10 cellular contexts compared by ENCODE assay signal in the genomic region with DNA sequence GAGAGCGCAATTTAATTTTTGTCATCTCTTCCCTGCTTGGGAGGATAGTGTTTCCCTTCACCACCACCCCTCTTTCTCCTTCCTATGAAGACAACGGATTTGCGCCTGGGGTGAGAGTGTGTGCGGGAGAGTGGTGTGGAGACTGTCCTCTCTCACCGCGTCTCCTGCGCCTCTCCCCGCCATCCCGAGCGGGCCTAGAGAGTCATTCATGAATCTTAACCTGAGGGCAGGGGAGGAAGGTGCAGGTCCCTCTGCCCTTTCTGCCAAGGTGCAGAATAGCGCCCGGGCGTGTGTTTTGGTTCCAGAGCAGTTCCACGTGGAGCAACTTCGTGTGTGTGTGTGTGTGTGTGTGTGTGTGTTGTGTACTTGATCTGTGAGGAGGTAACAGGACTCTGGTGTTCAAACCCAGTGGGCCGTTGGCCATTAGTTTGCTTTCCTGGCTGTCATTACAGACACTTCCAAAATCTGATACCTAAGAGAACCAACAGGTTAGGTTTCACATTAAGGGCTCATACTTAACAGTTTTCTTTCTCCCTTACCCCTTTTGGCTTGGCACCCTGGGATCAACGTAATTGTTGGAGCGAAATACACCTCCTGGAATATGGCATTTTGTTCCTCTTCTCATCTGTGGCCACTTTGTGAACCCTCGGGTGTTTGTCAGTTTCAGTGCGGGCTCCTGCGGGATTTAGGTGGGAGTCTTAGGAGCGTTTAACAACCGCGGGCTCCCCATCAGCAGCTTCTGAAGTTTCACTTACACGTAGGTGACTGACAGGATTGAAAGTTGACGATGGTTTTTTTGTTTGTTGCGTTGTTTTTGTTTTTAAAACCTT. TPM values are rescaled to one million over a fixed set of nuclear protein-coding genes. Genes with fewer than 3 reads are reported as not detected.
DNase-seq lines count a peak whose midpoint lies in the region; ATAC-seq and TF ChIP-seq lines count a peak whose summit lies in the region.
"Had no signal": no experiment of that assay in that cellular context is flagged by ENCODE, and none has a peak within 500 bp of the region (broad histone marks: within the 10 kb centered on the region; RNA-seq: fewer than 3 reads in every experiment).

No MANE protein-coding gene starts in this region.

- H3K9me3 Mint-ChIP-seq in chondrocyte (ENCODE audit: low read depth) = no peaks in the 10 kb centered on the region

- no peaks in the 10 kb centered on the region for H3K79me2 ChIP-seq in mammary epithelial cell (ENCODE audit: insufficient read depth, low read length)

- CTCF ChIA-PET in mammary epithelial cell (lab: Charles Lee; ENCODE audit: low non-redundant PET) = no interaction called here

- no peak overlapping the region for H2AK5ac ChIP-seq in mesenchymal stem cell (ENCODE audit: low read length, severe bottlenecking)

- dilution Hi-C loops in mammary epithelial cell (cut with HindIII; ENCODE audit: low sequenced_read_pairs) = no loop called here

- no peak overlapping the region for H3K23ac ChIP-seq in mesenchymal stem cell (ENCODE audit: low read length in 2 of 2)

- no peak overlapping the region for H2BK120ac ChIP-seq in mesenchymal stem cell (ENCODE audit: low read depth, low read length)

- H3K27me3 ChIP-seq in breast epithelium (peaks cover 0 to 67% of the 10 kb centered on the region in 2 donors), mammary epithelial cell (ENCODE audit: insufficient read depth, low read length) (peaks cover 29% of the 10 kb centered on the region), mesenchymal stem cell (ENCODE audit: control insufficient read depth in 1 of 2, insufficient read depth in 1 of 2, low read length in 2 of 2) (peaks cover 38 to 58% of the 10 kb centered on the region in 2 experiments), aorta (ENCODE audit: control insufficient read depth in 1 of 2, insufficient read depth in 2 of 2, low read length in 1 of 2) (no peaks in the 10 kb centered on the region), gastroesophageal sphincter (peaks cover 65% of the 10 kb centered on the region)

- no peaks in the 10 kb centered on the region for H3K9me3 ChIP-seq in breast epithelium
- H3K9me3 ChIP-seq in mammary epithelial cell (replicated peaks; ENCODE audit: insufficient read depth, low read length) = no peaks in the 10 kb centered on the region
- no peaks in the 10 kb centered on the region for H3K9me3 ChIP-seq in mesenchymal stem cell (ENCODE audit: control insufficient read depth, low read length)
- H3K9me3 ChIP-seq in aorta (ENCODE audit: control insufficient read depth, low read length) = peaks cover 2% of the 10 kb centered on the region
- no peaks in the 10 kb centered on the region for H3K9me3 ChIP-seq in gastroesophageal sphincter

- peaks cover 30% of the 10 kb centered on the region for H3K27me3 Mint-ChIP-seq in chondrocyte (ENCODE audit: low read depth)

- no peak overlapping the region for H2AFZ ChIP-seq in mammary epithelial cell (ENCODE audit: low read depth, low read length)
- no peak overlapping the region for H2AFZ ChIP-seq in mesenchymal stem cell (ENCODE audit: low read depth, low read length)

- H2BK12ac ChIP-seq in mesenchymal stem cell (ENCODE audit: low read length in 2 of 2) = no peak overlapping the region

- ATAC-seq in aorta (ENCODE audit: low FRiP score) (peak; percentile 56), GM18505 (IDR thresholded peaks at IDR 0.05; ENCODE audit: unreplicated experiment) (no peak), gastroesophageal sphincter (no peak)
- ATAC-seq: HCT116 had no signal

- H3K4me2 ChIP-seq in mammary epithelial cell (ENCODE audit: insufficient read depth, low read depth, low read length) (no peak overlapping the region), mesenchymal stem cell (ENCODE audit: low read length, poor library complexity, severe bottlenecking) (peak overlapping the region; percentile 100)

- H3K4me1 ChIP-seq in breast epithelium (peaks cover 0 to 3% of the 10 kb centered on the region in 2 donors), mammary epithelial cell (ENCODE audit: insufficient read depth, low read length) (no peaks in the 10 kb centered on the region), mesenchymal stem cell (ENCODE audit: control insufficient read depth, insufficient read depth, low read depth, low read length) (peaks cover 26% of the 10 kb centered on the region), aorta (ENCODE audit: control insufficient read depth in 1 of 2, insufficient read depth in 2 of 2, low read length in 2 of 2) (no peaks in the 10 kb centered on the region), gastroesophageal sphincter (peaks cover 0 to 31% (median 18%) of the 10 kb centered on the region in 3 donors)

- H3K4me3 Mint-ChIP-seq in chondrocyte (ENCODE audit: unreplicated experiment) = peak overlapping the region; percentile 85
- H3K4me3 Mint-ChIP-seq: CD4-positive, CD25-positive, alpha-beta regulatory T cell had no signal

- BruUV-seq in mammary epithelial cell (replicated peaks; lab: Mats Ljungman, UMichigan) = no TSS peak

- H4K91ac ChIP-seq in mesenchymal stem cell (ENCODE audit: low read length) = no peak overlapping the region

- H3K27ac ChIP-seq in breast epithelium (no peak overlapping the region), mammary epithelial cell (ENCODE audit: insufficient read depth, low read depth, low read length) (no peak overlapping the region), mesenchymal stem cell (ENCODE audit: low read length, poor library complexity, severe bottlenecking) (no peak overlapping the region), aorta (ENCODE audit: low read depth in 1 of 2, low read length in 2 of 2) (no peak overlapping the region), gastroesophageal sphincter (peak overlapping the region in 2 of 4 donors; percentile 54 to 81)

- intact Hi-C loops in breast epithelium (cut with DNase I; ENCODE audit: low total_unique reads) = no loop called here
- intact Hi-C loops in mammary epithelial cell (cut with micrococcal nuclease) = no loop called here
- intact Hi-C loops in aorta (cut with DNase I) = no loop called here

- no peaks in the 10 kb centered on the region for H3K36me3 Mint-ChIP-seq in chondrocyte (ENCODE audit: low read depth)
- H3K36me3 Mint-ChIP-seq: CD4-positive, CD25-positive, alpha-beta regulatory T cell had no signal

- no peak overlapping the region for H3K9ac ChIP-seq in mammary epithelial cell (ENCODE audit: insufficient read depth, low read length)
- peak overlapping the region; percentile 63 for H3K9ac ChIP-seq in mesenchymal stem cell (ENCODE audit: low read length)

- H2BK15ac ChIP-seq in mesenchymal stem cell (ENCODE audit: low read depth, poor library complexity, severe bottlenecking) = peak overlapping the region; percentile 40

- no peak for TF ChIP-seq EP300 in gastroesophageal sphincter (IDR thresholded peaks at IDR 0.05)

- no peak overlapping the region for H3K4ac ChIP-seq in mesenchymal stem cell (ENCODE audit: low read depth in 1 of 2, low read length in 2 of 2)

- peak overlapping the region; percentile 90 for H3K27ac Mint-ChIP-seq in chondrocyte (ENCODE audit: unreplicated experiment)
- H3K27ac Mint-ChIP-seq: CD4-positive, CD25-positive, alpha-beta regulatory T cell had no signal

- in situ Hi-C loops in mammary epithelial cell (cut with MboI; ENCODE audit: low sequenced_read_pairs in 2 of 2) = no loop called here

- 10% methylated on average over 21 of the region's 27 CpGs for WGBS in mammary epithelial cell (ENCODE audit: low coverage, missing lambda C conversion rate)
- 3% methylated on average over 26 of the region's 27 CpGs for WGBS in mesenchymal stem cell
- 14 to 17% methylated on average over 27 of the region's 27 CpGs for WGBS in aorta, 2 donors
- 11 to 12% methylated on average over 10 to 17 of the region's 27 CpGs for WGBS in gastroesophageal sphincter (ENCODE audit: low coverage in 1 of 2), 2 donors

- H3K79me1 ChIP-seq in mesenchymal stem cell (replicated peaks; ENCODE audit: low read length, poor library complexity, severe bottlenecking) = no peaks in the 10 kb centered on the region

- TF ChIP-seq POLR2A in breast epithelium (IDR thresholded peaks at IDR 0.05) = no peak
- TF ChIP-seq POLR2A in GM18505 (IDR thresholded peaks at IDR 0.05; ENCODE audit: borderline replicate concordance, extremely low read depth, insufficient read depth, insufficient read length) = no peak
- no peak for TF ChIP-seq POLR2A in gastroesophageal sphincter (IDR thresholded peaks at IDR 0.05)

- H3K36me3 ChIP-seq in breast epithelium (no peaks in the 10 kb centered on the region), mammary epithelial cell (ENCODE audit: insufficient read depth, low read length) (no peaks in the 10 kb centered on the region), mesenchymal stem cell (ENCODE audit: control insufficient read depth in 1 of 2, insufficient read depth in 2 of 2, low read depth in 1 of 2, low read length in 2 of 2) (no peaks in the 10 kb centered on the region), aorta (ENCODE audit: control insufficient read depth in 1 of 2, insufficient read depth in 2 of 2, low read length in 1 of 2) (no peaks in the 10 kb centered on the region), gastroesophageal sphincter (no peaks in the 10 kb centered on the region)

- no peak for DNase-seq in breast epithelium (ENCODE audit: low spot score in 2 of 2)
- no peak for DNase-seq in mammary epithelial cell
- DNase-seq in chondrocyte (ENCODE audit: low spot score) = no peak
- DNase-seq in mesenchymal stem cell = peak; percentile 33
- DNase-seq in aorta = no peak
- DNase-seq in activated T-cell treated with anti-CD3 and anti-CD28 coated beads for 4 hours = no peak
- DNase-seq: CD4-positive, CD25-positive, alpha-beta regulatory T cell had no signal

- no peak overlapping the region for H3K18ac ChIP-seq in mesenchymal stem cell (ENCODE audit: low read depth in 1 of 2, low read length in 2 of 2)

- H2BK5ac ChIP-seq in mesenchymal stem cell (ENCODE audit: low read depth, low read length, poor library complexity, severe bottlenecking) = no peak overlapping the region

- H3K4me3 ChIP-seq in breast epithelium (peak overlapping the region; percentile 39 to 66 (median 45)), mammary epithelial cell (replicated peaks in 1 of 3; ENCODE audit: insufficient read depth in 1 of 3, low read depth in 2 of 3, low read length in 3 of 3) (no peak overlapping the region), mesenchymal stem cell (ENCODE audit: insufficient read depth in 1 of 2, low read depth in 1 of 2, low read length in 2 of 2) (peak overlapping the region in 1 of 2 experiments; percentile 77), aorta (ENCODE audit: low read length in 2 of 2) (peak overlapping the region; percentile 2 to 27), gastroesophageal sphincter (peak overlapping the region in 1 of 2 donors; percentile 59)

- no peaks in the 10 kb centered on the region for H4K20me1 ChIP-seq in mammary epithelial cell (ENCODE audit: insufficient read depth, low read length)

- H3K4me1 Mint-ChIP-seq in chondrocyte (ENCODE audit: low read depth) = peaks cover 25% of the 10 kb centered on the region

- no peak overlapping the region for H3K14ac ChIP-seq in mesenchymal stem cell (ENCODE audit: low read length in 2 of 2)

- TF ChIP-seq CTCF in breast epithelium (IDR thresholded peaks at IDR 0.05) (no peak), mammary epithelial cell (conservative IDR thresholded peaks at IDR 0.05 in 1 of 2, IDR thresholded peaks at IDR 0.05 in 1 of 2; ENCODE audit: extremely low read depth in 1 of 2, insufficient read depth in 1 of 2, low read depth in 1 of 2, low read length in 2 of 2) (no peak), chondrocyte (IDR thresholded peaks at IDR 0.05) (no peak), gastroesophageal sphincter (IDR thresholded peaks at IDR 0.05) (no peak)

- no peak overlapping the region for H4K8ac ChIP-seq in mesenchymal stem cell (ENCODE audit: low read length)

RNA-seq across cellular contexts. Expression of a gene that starts 1.8 kb away (rescaled TPM):
- total RNA-seq in breast epithelium = 1 to 10 TPM in 1 of 3 donors, under 1 TPM in 2; 0.33 to 4.2 (median 0.44) TPM
- not detected for total RNA-seq in mammary epithelial cell
- not detected for polyA plus RNA-seq in mammary epithelial cell
- not detected for polyA minus RNA-seq in mammary epithelial cell
- 1.7 to 8.6 TPM (median 7.9 TPM) in 3 replicates for total RNA-seq in chondrocyte
- 1.7 TPM for polyA plus RNA-seq in mesenchymal stem cell (2013, experiment 1 of 2)
- polyA plus RNA-seq in mesenchymal stem cell (2013, experiment 2 of 2) = 1.8 TPM
- 1 to 10 TPM; 1.7 to 4.4 TPM for total RNA-seq in aorta
- not detected for polyA plus RNA-seq in aorta
- 1 to 10 TPM; 1.4 to 3.1 (median 1.6) TPM for total RNA-seq in gastroesophageal sphincter
- total RNA-seq: CD4-positive, CD25-positive, alpha-beta regulatory T cell had no signal
- polyA plus RNA-seq: CD4-positive, CD25-positive, alpha-beta regulatory T cell had no signal

Comparison
In these comparisons a context has a peak if more than half of its experiments do, and no peak if none do; other contexts are left out.
1. H3K4me3 ChIP-seq: peak in breast epithelium (3 of 3) and aorta (2 of 2); none in mammary epithelial cell (0 of 3).